Comparison of ENCODE assay signal across 16 cellular contexts in genomic region chr11:73795925-73796632, GRCh38. TPM values are rescaled to one million over a fixed set of nuclear protein-coding genes. Genes with fewer than 3 reads are reported as not detected.
DNase-seq lines count a peak whose midpoint lies in the region; ATAC-seq and TF ChIP-seq lines count a peak whose summit lies in the region.
"Had no signal": no experiment of that assay in that cellular context is flagged by ENCODE, and none has a peak within 500 bp of the region (broad histone marks: within the 10 kb centered on the region; RNA-seq: fewer than 3 reads in every experiment).

No MANE protein-coding gene starts in this region.

- POLR2A ChIA-PET in MCF 10A (lab: Yijun Ruan, JAX): no interaction called here
- POLR2A ChIA-PET in CD8-positive, alpha-beta T cell (lab: Charles Lee): no interaction called here

- no peaks in the 10 kb centered on the region for H3K27me3 Mint-ChIP-seq in MCF 10A (ENCODE audit: insufficient read depth, unreplicated experiment)
- no peaks in the 10 kb centered on the region for H3K27me3 Mint-ChIP-seq in CD8-positive, alpha-beta T cell (ENCODE audit: low read depth)
- H3K27me3 Mint-ChIP-seq: activated T-cell treated with anti-CD3 and anti-CD28 coated beads, Interleukin-2, amount 50 U/mL, for 24 hours had no signal

- TF ChIP-seq POLR2A in breast epithelium (IDR thresholded peaks at IDR 0.05): no peak

- no peaks in the 10 kb centered on the region for H3K36me3 ChIP-seq in breast epithelium
- H3K36me3 ChIP-seq in CD8-positive, alpha-beta T cell (ENCODE audit: insufficient read depth, low read length): no peaks in the 10 kb centered on the region

- H3K9me3 Mint-ChIP-seq in MCF 10A (ENCODE audit: unreplicated experiment): no peaks in the 10 kb centered on the region
- H3K9me3 Mint-ChIP-seq in CD8-positive, alpha-beta T cell: no peaks in the 10 kb centered on the region
- H3K9me3 Mint-ChIP-seq: activated T-cell treated with anti-CD3 and anti-CD28 coated beads, Interleukin-2, amount 50 U/mL, for 24 hours had no signal

- no TSS peak for BruUV-seq in MCF 10A (replicated peaks; lab: Mats Ljungman, UMichigan)

- no peak for TF ChIP-seq CTCF in MCF 10A (IDR thresholded peaks at IDR 0.05; ENCODE audit: unreplicated experiment)
- no peak for TF ChIP-seq CTCF in breast epithelium (IDR thresholded peaks at IDR 0.05)
- TF ChIP-seq CTCF in CD8-positive, alpha-beta T cell (IDR thresholded peaks at IDR 0.05): no peak

- H3K36me3 Mint-ChIP-seq in MCF 10A (ENCODE audit: insufficient read depth, unreplicated experiment): peaks cover 8% of the 10 kb centered on the region
- peaks cover 37% of the 10 kb centered on the region for H3K36me3 Mint-ChIP-seq in CD8-positive, alpha-beta T cell

- intact Hi-C loops in MCF 10A (cut with micrococcal nuclease): no loop called here
- intact Hi-C loops in breast epithelium (cut with DNase I; ENCODE audit: low total_unique reads): no loop called here
- intact Hi-C loops in CD8-positive, alpha-beta T cell (cut with DNase I, micrococcal nuclease): no loop called here

- DNase-seq in MCF 10A (ENCODE audit: unreplicated experiment): no peak
- no peak for DNase-seq in breast epithelium (ENCODE audit: low spot score in 2 of 2)
- DNase-seq in caudate nucleus (lab: John Stamatoyannopoulos, UW): peak in 58 of 61 donors; percentile 3 to 91 (median 70)
- peak; percentile 59 for DNase-seq in islet precursor cell
- DNase-seq in CD8-positive, alpha-beta T cell: no peak
- DNase-seq in activated T-cell treated with anti-CD3 and anti-CD28 coated beads, Interleukin-2, amount 50 U/mL, for 48 hours: no peak
- DNase-seq: activated CD4-positive, alpha-beta T cell treated with anti-CD3 and anti-CD28 coated beads for 1 hour; activated T-cell treated with anti-CD3 and anti-CD28 coated beads, Interleukin-2, amount 50 U/mL, for 24 hours; Karpas-422; NCI-H2107; OCI-M1; stimulated activated CD4-positive, alpha-beta T cell treated with anti-CD3 and anti-CD28 coated beads, Interleukin-15, amount 100 ng/mL, for 24 hours had no signal

- H3K9me3 ChIP-seq in breast epithelium: no peaks in the 10 kb centered on the region
- no peaks in the 10 kb centered on the region for H3K9me3 ChIP-seq in CD8-positive, alpha-beta T cell (ENCODE audit: low read length)
- H3K9me3 ChIP-seq: upper lobe of left lung had no signal

- ATAC-seq in CD8-positive, alpha-beta T cell: no peak
- ATAC-seq in GM21723 (IDR thresholded peaks at IDR 0.05; ENCODE audit: unreplicated experiment): no peak

- peak overlapping the region; percentile 39 for H3K27ac Mint-ChIP-seq in MCF 10A (ENCODE audit: low read depth, unreplicated experiment)
- no peak overlapping the region for H3K27ac Mint-ChIP-seq in CD8-positive, alpha-beta T cell
- H3K27ac Mint-ChIP-seq: activated T-cell treated with anti-CD3 and anti-CD28 coated beads, Interleukin-2, amount 50 U/mL, for 24 hours had no signal

- H3K27me3 ChIP-seq in breast epithelium: no peaks in the 10 kb centered on the region
- no peaks in the 10 kb centered on the region for H3K27me3 ChIP-seq in CD8-positive, alpha-beta T cell (ENCODE audit: insufficient read depth, low read length)
- H3K27me3 ChIP-seq: upper lobe of left lung had no signal

- CTCF ChIA-PET in MCF 10A (lab: Yijun Ruan, JAX): no interaction called here
- CTCF ChIA-PET in CD8-positive, alpha-beta T cell (lab: Charles Lee): interaction anchor here (1.5 kb wide), 1 partner anchor 11 kb away, joined by 3 read pairs; no protein-coding TSS in a partner anchor

- no peaks in the 10 kb centered on the region for H3K4me1 Mint-ChIP-seq in MCF 10A (ENCODE audit: insufficient read depth, unreplicated experiment)
- peaks cover 14% of the 10 kb centered on the region for H3K4me1 Mint-ChIP-seq in CD8-positive, alpha-beta T cell (ENCODE audit: low read depth)

- H3K4me1 ChIP-seq in breast epithelium: no peaks in the 10 kb centered on the region
- H3K4me1 ChIP-seq in CD8-positive, alpha-beta T cell (ENCODE audit: insufficient read depth, low read length): no peaks in the 10 kb centered on the region

- no peak overlapping the region for H3K4me3 ChIP-seq in breast epithelium
- no peak overlapping the region for H3K4me3 ChIP-seq in CD8-positive, alpha-beta T cell (ENCODE audit: low read depth, low read length)
- H3K4me3 ChIP-seq: lung, upper lobe of left lung had no signal

- H3K27ac ChIP-seq in breast epithelium (no peak overlapping the region), caudate nucleus (ENCODE audit: low read depth, low read length) (peak overlapping the region; percentile 92), temporal lobe (ENCODE audit: low read depth, low read length) (peak overlapping the region; percentile 96)
- no peak overlapping the region for H3K27ac ChIP-seq in CD8-positive, alpha-beta T cell (ENCODE audit: low read depth, low read length)
- H3K27ac ChIP-seq: upper lobe of left lung had no signal

- H3K4me3 Mint-ChIP-seq in MCF 10A (ENCODE audit: unreplicated experiment): no peak overlapping the region
- no peak overlapping the region for H3K4me3 Mint-ChIP-seq in CD8-positive, alpha-beta T cell
- H3K4me3 Mint-ChIP-seq: activated T-cell treated with anti-CD3 and anti-CD28 coated beads, Interleukin-2, amount 50 U/mL, for 24 hours had no signal

RNA-seq across cellular contexts. Expression of gene MRPL48, which starts 8.4 kb away (rescaled TPM):
- total RNA-seq in MCF 10A (2022) (36.8 and 41.6 TPM in 2 replicates), breast epithelium (10 to 100 TPM in 2 of 3 donors, 1 to 10 TPM in 1; 6.9 to 28.2 (median 15.7) TPM), temporal lobe (13.0 TPM)
- total RNA-seq in CD8-positive, alpha-beta T cell: 10 to 100 TPM; 10.2 to 13.7 TPM

RNA-seq across cellular contexts. Expression of gene RAB6A, which starts 35.2 kb away (rescaled TPM):
- 170 and 172 TPM in 2 replicates for total RNA-seq in MCF 10A (2022)
- 100 to 1,000 TPM in 2 of 3 donors, 10 to 100 TPM in 1; 79.6 to 119 (median 102) TPM for total RNA-seq in breast epithelium
- 164 TPM for total RNA-seq in temporal lobe
- total RNA-seq in CD8-positive, alpha-beta T cell: 10 to 100 TPM; 43.7 to 53.3 TPM

Comparison
In these comparisons a context has a peak if more than half of its experiments do, and no peak if none do; other contexts are left out.
1. DNase-seq: peak in caudate nucleus (58 of 61) and islet precursor cell (single experiment); none in MCF 10A (single experiment), breast epithelium (0 of 2), CD8-positive, alpha-beta T cell (0 of 7) and activated T-cell treated with anti-CD3 and anti-CD28 coated beads, Interleukin-2, amount 50 U/mL, for 48 hours (0 of 2).
2. H3K27ac ChIP-seq: peak in caudate nucleus (single experiment) and temporal lobe (single experiment); none in breast epithelium (0 of 2) and CD8-positive, alpha-beta T cell (single experiment).